1 cellular context compared by ENCODE assay signal in genomic region chr19:823565-824121, GRCh38.
TF ChIP-seq lines count a peak whose summit lies in the region.

No MANE protein-coding gene starts in this region.

TF ChIP-seq in HepG2, 621 proteins besides CTCF, POLR2A, EP300 and RAD21:
- no peak for TF ChIP-seq HIVEP1 (CRISPR knock-in tag; IDR thresholded peaks at IDR 0.05)
- TF ChIP-seq ZNF773 (CRISPR knock-in tag; IDR thresholded peaks at IDR 0.05; ENCODE audit: borderline replicate concordance), result no peak
- TF ChIP-seq, protein P1, sequence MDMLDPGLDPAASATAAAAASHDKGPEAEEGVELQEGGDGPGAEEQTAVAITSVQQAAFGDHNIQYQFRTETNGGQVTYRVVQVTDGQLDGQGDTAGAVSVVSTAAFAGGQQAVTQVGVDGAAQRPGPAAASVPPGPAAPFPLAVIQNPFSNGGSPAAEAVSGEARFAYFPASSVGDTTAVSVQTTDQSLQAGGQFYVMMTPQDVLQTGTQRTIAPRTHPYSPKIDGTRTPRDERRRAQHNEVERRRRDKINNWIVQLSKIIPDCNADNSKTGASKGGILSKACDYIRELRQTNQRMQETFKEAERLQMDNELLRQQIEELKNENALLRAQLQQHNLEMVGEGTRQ (IDR thresholded peaks at IDR 0.05; ENCODE audit: low read depth, low read length), result no peak
- TF ChIP-seq, protein P1 (CRISPR knock-in tag; IDR thresholded peaks at IDR 0.05; ENCODE audit: borderline replicate concordance), result no peak
- TF ChIP-seq ZNF30 (CRISPR knock-in tag; IDR thresholded peaks at IDR 0.05), result no peak
- no peak for TF ChIP-seq ZNF326 (CRISPR knock-in tag; IDR thresholded peaks at IDR 0.05; ENCODE audit: borderline replicate concordance)
- TF ChIP-seq ZNF569 (CRISPR knock-in tag; IDR thresholded peaks at IDR 0.05; ENCODE audit: borderline replicate concordance), result no peak
- TF ChIP-seq CBX1 (IDR thresholded peaks at IDR 0.05; ENCODE audit: low read depth), result no peak
- TF ChIP-seq EZH2 (conservative IDR thresholded peaks at IDR 0.05; ENCODE audit: low read depth, low read length), result 0 out of 2 replicates have a peak, but pooled peaks have one; percentile 14
- no peak for TF ChIP-seq ADNP (CRISPR knock-in tag; IDR thresholded peaks at IDR 0.05)
- no peak for TF ChIP-seq CEBPG (CRISPR knock-in tag; IDR thresholded peaks at IDR 0.05)
- TF ChIP-seq SALL1 (CRISPR knock-in tag; IDR thresholded peaks at IDR 0.05), result 0 out of 2 replicates have a peak, but pooled peaks have one; percentile 13
- TF ChIP-seq CEBPB (IDR thresholded peaks at IDR 0.05; ENCODE audit: borderline replicate concordance, low read depth, low read length), result peak; percentile 24; the same call in 1 of the 2 replicates
- TF ChIP-seq SSRP1 (CRISPR knock-in tag; IDR thresholded peaks at IDR 0.05), result no peak
- TF ChIP-seq SRF (IDR thresholded peaks at IDR 0.05; ENCODE audit: low read depth, low read length), result no peak
- TF ChIP-seq, protein P2, sequence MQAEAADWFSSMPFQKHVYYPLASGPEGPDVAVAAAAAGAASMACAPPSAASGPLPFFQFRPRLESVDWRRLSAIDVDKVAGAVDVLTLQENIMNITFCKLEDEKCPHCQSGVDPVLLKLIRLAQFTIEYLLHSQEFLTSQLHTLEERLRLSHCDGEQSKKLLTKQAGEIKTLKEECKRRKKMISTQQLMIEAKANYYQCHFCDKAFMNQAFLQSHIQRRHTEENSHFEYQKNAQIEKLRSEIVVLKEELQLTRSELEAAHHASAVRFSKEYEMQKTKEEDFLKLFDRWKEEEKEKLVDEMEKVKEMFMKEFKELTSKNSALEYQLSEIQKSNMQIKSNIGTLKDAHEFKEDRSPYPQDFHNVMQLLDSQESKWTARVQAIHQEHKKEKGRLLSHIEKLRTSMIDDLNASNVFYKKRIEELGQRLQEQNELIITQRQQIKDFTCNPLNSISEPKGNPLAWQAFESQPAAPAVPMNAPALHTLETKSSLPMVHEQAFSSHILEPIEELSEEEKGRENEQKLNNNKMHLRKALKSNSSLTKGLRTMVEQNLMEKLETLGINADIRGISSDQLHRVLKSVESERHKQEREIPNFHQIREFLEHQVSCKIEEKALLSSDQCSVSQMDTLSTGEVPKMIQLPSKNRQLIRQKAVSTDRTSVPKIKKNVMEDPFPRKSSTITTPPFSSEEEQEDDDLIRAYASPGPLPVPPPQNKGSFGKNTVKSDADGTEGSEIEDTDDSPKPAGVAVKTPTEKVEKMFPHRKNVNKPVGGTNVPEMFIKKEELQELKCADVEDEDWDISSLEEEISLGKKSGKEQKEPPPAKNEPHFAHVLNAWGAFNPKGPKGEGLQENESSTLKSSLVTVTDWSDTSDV (CRISPR knock-in tag; IDR thresholded peaks at IDR 0.05), result no peak
- TF ChIP-seq, protein P3, sequence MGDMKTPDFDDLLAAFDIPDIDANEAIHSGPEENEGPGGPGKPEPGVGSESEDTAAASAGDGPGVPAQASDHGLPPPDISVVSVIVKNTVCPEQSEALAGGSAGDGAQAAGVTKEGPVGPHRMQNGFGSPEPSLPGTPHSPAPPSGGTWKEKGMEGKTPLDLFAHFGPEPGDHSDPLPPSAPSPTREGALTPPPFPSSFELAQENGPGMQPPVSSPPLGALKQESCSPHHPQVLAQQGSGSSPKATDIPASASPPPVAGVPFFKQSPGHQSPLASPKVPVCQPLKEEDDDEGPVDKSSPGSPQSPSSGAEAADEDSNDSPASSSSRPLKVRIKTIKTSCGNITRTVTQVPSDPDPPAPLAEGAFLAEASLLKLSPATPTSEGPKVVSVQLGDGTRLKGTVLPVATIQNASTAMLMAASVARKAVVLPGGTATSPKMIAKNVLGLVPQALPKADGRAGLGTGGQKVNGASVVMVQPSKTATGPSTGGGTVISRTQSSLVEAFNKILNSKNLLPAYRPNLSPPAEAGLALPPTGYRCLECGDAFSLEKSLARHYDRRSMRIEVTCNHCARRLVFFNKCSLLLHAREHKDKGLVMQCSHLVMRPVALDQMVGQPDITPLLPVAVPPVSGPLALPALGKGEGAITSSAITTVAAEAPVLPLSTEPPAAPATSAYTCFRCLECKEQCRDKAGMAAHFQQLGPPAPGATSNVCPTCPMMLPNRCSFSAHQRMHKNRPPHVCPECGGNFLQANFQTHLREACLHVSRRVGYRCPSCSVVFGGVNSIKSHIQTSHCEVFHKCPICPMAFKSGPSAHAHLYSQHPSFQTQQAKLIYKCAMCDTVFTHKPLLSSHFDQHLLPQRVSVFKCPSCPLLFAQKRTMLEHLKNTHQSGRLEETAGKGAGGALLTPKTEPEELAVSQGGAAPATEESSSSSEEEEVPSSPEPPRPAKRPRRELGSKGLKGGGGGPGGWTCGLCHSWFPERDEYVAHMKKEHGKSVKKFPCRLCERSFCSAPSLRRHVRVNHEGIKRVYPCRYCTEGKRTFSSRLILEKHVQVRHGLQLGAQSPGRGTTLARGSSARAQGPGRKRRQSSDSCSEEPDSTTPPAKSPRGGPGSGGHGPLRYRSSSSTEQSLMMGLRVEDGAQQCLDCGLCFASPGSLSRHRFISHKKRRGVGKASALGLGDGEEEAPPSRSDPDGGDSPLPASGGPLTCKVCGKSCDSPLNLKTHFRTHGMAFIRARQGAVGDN (CRISPR knock-in tag; IDR thresholded peaks at IDR 0.05), result peak; percentile 37; the same call in 1 of the 2 replicates
- TF ChIP-seq, protein P4, sequence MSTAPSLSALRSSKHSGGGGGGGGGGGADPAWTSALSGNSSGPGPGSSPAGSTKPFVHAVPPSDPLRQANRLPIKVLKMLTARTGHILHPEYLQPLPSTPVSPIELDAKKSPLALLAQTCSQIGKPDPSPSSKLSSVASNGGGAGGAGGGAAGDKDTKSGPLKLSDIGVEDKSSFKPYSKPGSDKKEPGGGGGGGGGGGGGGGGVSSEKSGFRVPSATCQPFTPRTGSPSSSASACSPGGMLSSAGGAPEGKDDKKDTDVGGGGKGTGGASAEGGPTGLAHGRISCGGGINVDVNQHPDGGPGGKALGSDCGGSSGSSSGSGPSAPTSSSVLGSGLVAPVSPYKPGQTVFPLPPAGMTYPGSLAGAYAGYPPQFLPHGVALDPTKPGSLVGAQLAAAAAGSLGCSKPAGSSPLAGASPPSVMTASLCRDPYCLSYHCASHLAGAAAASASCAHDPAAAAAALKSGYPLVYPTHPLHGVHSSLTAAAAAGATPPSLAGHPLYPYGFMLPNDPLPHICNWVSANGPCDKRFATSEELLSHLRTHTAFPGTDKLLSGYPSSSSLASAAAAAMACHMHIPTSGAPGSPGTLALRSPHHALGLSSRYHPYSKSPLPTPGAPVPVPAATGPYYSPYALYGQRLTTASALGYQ (CRISPR knock-in tag; IDR thresholded peaks at IDR 0.05), result no peak
- TF ChIP-seq ZMYM4 (CRISPR knock-in tag; IDR thresholded peaks at IDR 0.05), result no peak
- TF ChIP-seq FOXJ3 (CRISPR knock-in tag; IDR thresholded peaks at IDR 0.05; ENCODE audit: borderline replicate concordance), result no peak
- TF ChIP-seq ZSCAN25 (CRISPR knock-in tag; IDR thresholded peaks at IDR 0.05), result no peak
- no peak for TF ChIP-seq POLR2AphosphoS5 (IDR thresholded peaks at IDR 0.05; ENCODE audit: low read depth, low read length)
- TF ChIP-seq, protein P5, sequence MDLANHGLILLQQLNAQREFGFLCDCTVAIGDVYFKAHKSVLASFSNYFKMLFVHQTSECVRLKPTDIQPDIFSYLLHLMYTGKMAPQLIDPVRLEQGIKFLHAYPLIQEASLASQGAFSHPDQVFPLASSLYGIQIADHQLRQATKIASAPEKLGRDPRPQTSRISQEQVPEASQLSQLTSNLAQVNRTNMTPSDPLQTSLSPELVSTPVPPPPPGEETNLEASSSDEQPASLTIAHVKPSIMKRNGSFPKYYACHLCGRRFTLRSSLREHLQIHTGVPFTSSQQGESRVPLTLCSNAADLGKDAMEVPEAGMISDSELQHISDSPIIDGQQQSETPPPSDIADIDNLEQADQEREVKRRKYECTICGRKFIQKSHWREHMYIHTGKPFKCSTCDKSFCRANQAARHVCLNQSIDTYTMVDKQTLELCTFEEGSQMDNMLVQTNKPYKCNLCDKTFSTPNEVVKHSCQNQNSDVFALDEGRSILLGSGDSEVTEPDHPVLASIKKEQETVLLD (CRISPR knock-in tag; IDR thresholded peaks at IDR 0.05; ENCODE audit: low read depth), result no peak
- no peak for TF ChIP-seq ZNF713 (CRISPR knock-in tag; IDR thresholded peaks at IDR 0.05)
- TF ChIP-seq AGO2 (optimal IDR thresholded peaks at IDR 0.05; ENCODE audit: low read depth, low read length), result no peak
- TF ChIP-seq, protein P6, sequence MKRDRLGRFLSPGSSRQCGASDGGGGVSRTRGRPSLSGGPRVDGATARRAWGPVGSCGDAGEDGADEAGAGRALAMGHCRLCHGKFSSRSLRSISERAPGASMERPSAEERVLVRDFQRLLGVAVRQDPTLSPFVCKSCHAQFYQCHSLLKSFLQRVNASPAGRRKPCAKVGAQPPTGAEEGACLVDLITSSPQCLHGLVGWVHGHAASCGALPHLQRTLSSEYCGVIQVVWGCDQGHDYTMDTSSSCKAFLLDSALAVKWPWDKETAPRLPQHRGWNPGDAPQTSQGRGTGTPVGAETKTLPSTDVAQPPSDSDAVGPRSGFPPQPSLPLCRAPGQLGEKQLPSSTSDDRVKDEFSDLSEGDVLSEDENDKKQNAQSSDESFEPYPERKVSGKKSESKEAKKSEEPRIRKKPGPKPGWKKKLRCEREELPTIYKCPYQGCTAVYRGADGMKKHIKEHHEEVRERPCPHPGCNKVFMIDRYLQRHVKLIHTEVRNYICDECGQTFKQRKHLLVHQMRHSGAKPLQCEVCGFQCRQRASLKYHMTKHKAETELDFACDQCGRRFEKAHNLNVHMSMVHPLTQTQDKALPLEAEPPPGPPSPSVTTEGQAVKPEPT (CRISPR knock-in tag; IDR thresholded peaks at IDR 0.05; ENCODE audit: low read depth), result no peak
- TF ChIP-seq RXRB (CRISPR knock-in tag; IDR thresholded peaks at IDR 0.05; ENCODE audit: borderline replicate concordance), result no peak
- no peak for TF ChIP-seq BRCA1 (CRISPR knock-in tag; IDR thresholded peaks at IDR 0.05)
- TF ChIP-seq MTERF4 (CRISPR knock-in tag; IDR thresholded peaks at IDR 0.05), result no peak
- TF ChIP-seq ZNF589 (CRISPR knock-in tag; conservative IDR thresholded peaks at IDR 0.05), result no peak
- no peak for TF ChIP-seq ZBTB37 (CRISPR knock-in tag; IDR thresholded peaks at IDR 0.05)
- no peak for TF ChIP-seq SNAI1 (CRISPR knock-in tag; IDR thresholded peaks at IDR 0.05; ENCODE audit: borderline replicate concordance)
TF ChIP-seq in HepG2: peak in this region for 4.
